Comparison of ENCODE assay signal across 1 cellular context in the genomic region with DNA sequence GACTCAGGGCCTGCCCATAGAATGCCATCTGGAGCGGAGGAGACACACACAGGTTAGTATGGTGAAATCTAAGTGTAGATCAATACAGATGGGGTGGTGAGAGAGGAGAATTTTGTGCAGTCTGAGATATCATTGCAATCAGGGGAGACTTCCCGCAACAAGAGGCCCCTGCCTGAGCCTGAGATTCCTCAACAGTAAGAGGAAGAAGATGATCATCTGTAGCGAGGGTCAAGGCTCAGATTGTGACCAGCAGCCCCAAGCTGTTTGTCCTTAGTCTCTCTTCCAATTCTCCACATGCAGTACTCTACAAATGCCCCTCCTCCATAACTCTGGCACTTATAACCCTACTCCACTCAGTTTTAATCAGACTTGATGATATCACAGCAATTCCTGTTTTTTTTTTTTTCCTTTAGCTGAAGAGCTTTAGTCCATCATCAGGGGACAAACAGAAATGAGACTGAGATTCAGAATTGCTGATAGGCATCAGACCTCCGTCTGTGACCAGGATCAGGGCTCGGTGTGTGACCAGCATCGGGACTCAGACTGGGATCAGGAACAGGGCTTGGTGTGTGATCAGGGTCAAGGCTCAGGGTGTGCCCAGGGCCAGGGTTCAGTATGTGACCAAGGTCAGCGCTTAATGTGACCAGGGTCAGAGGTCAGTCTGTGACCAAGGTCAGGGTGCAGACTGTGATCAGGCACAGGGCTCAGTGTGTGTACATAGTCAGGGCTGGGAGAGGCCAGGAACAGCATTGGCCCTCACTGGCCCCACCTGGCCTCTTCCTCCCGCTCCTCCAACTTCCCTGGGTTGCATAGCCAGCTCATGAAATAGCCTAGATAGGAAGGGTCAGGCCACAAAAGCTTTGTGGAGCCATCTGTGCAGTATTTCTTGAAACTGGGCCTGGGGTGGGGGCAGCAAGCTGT.
TF ChIP-seq lines count a peak whose summit lies in the region.

No MANE protein-coding gene starts in this region.

TF ChIP-seq in HCT116, 20 proteins besides CTCF, POLR2A, EP300 and RAD21 (continued from another document):
- TF ChIP-seq, protein P1, sequence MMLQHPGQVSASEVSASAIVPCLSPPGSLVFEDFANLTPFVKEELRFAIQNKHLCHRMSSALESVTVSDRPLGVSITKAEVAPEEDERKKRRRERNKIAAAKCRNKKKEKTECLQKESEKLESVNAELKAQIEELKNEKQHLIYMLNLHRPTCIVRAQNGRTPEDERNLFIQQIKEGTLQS (IDR thresholded peaks at IDR 0.05) = no peak
- TF ChIP-seq YY1 (IDR thresholded peaks at IDR 0.05; ENCODE audit: extremely low read depth, insufficient replicate concordance, low read depth, low read length) (no peak), ZFX (IDR thresholded peaks at IDR 0.05) (no peak), SRF (IDR thresholded peaks at IDR 0.05; ENCODE audit: low read depth) (no peak), CEBPB (IDR thresholded peaks at IDR 0.05; ENCODE audit: low read depth) (no peak), ZNF274 (IDR thresholded peaks at IDR 0.05; ENCODE audit: low read depth, low read length) (no peak)
